In the genomic region with DNA sequence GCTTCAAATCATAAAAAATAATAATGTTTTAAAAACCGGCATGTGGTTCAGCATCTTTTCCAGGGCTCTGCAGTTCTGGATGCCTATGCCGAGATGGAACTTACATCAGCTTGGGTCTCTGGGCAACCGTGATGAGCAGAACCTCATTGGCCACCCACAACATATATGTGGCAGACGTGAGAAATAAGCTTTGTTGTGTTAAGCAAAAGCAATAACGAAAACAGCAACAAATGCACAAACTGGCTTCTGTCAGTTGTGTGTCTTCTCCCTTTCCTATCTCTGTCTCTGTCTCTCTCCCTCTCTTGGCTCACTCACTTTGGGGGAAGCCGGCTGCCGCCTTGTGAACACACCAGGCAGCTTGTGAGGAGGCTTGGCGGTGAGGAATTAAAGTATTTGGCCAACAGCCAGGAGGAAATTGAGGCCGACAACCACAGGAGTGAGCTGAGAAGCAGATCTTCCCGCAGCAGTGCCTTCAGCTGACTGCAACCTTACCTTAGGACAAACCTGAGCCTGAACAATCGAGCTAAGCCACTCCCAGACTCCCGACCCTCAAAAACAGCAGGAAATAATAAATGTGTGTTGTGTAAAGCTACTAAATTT, we compare ENCODE assay signal across 11 cellular contexts. TPM values are rescaled to one million over a fixed set of nuclear protein-coding genes. Genes with fewer than 3 reads are reported as not detected.
DNase-seq lines count a peak whose midpoint lies in the region; ATAC-seq, FAIRE-seq and TF ChIP-seq lines count a peak whose summit lies in the region.
"Had no signal": no experiment of that assay in that cellular context is flagged by ENCODE, and none has a peak within 500 bp of the region (broad histone marks: within the 10 kb centered on the region; RNA-seq: fewer than 3 reads in every experiment).

No MANE protein-coding gene starts in this region.

- no peaks in the 10 kb centered on the region for H3K79me1 ChIP-seq in mesendoderm (ENCODE audit: low read length)

- H2BK5ac ChIP-seq in mesendoderm (ENCODE audit: low read length) = no peak overlapping the region

- H3K4me1 Mint-ChIP-seq in activated B cell treated with CpG ODN at 0.5 μM for 24 hours = peaks cover 63% of the 10 kb centered on the region

- H3K9me3 Mint-ChIP-seq in activated B cell treated with CpG ODN at 0.5 μM for 24 hours = no peaks in the 10 kb centered on the region

- H3K27ac Mint-ChIP-seq in activated B cell treated with CpG ODN at 0.5 μM for 24 hours = peak overlapping the region; percentile 86

- peak; percentile 6 for DNase-seq in DMS79 treated with DMSO at 0.1 percent for 48 hours (lab: John Stamatoyannopoulos, UW)
- DNase-seq in DMS79 (lab: John Stamatoyannopoulos, UW) = no peak
- DNase-seq in activated B cell treated with CpG ODN at 0.5 μM for 24 hours = no peak
- DNase-seq in mesendoderm = peak; percentile 10
- DNase-seq in cerebellum (ENCODE audit: low spot score) = no peak
- no peak for DNase-seq in HTR-8/SVneo (ENCODE audit: insufficient read length, low spot score)
- DNase-seq: dorsolateral prefrontal cortex, hypothalamus had no signal

- H2AK5ac ChIP-seq in mesendoderm (ENCODE audit: low read length) = no peak overlapping the region

- CTCF ChIA-PET in activated B cell treated with CpG ODN at 0.5 μM for 24 hours (lab: Charles Lee) = interaction anchor here (1.4 to 2.0 kb wide), 2 partner anchors 12 to 22 kb away, joined by 5 read pairs; a partner anchor contains a TSS

- H3K4me3 Mint-ChIP-seq in activated B cell treated with CpG ODN at 0.5 μM for 24 hours = peak overlapping the region; percentile 64

- H3K18ac ChIP-seq in mesendoderm (ENCODE audit: low read length) = no peak overlapping the region

- H2BK120ac ChIP-seq in mesendoderm (ENCODE audit: low read depth, low read length) = no peak overlapping the region

- no peaks in the 10 kb centered on the region for H3K27me3 Mint-ChIP-seq in activated B cell treated with CpG ODN at 0.5 μM for 24 hours

- no peaks in the 10 kb centered on the region for H3K36me3 ChIP-seq in mesendoderm (ENCODE audit: control insufficient read depth, insufficient read depth, low read length)

- no peak for TF ChIP-seq CTCF in activated B cell treated with CpG ODN at 0.5 μM for 24 hours (IDR thresholded peaks at IDR 0.05)

- POLR2A ChIA-PET in activated B cell treated with CpG ODN at 0.5 μM for 24 hours (lab: Charles Lee) = interaction anchor here (0.6 to 6.4 kb wide), 6 partner anchors 8 to 28 kb away, joined by 3 to 70 read pairs (median 4); a partner anchor contains a TSS

- no peak overlapping the region for H3K23ac ChIP-seq in mesendoderm (ENCODE audit: low read length)

- no peak overlapping the region for H3K4me3 ChIP-seq in mesendoderm (ENCODE audit: low read length)
- H3K4me3 ChIP-seq: dorsolateral prefrontal cortex had no signal

- no peak overlapping the region for H4K8ac ChIP-seq in mesendoderm (ENCODE audit: low read depth, low read length)

- WGBS in mesendoderm (ENCODE audit: extremely low coverage, insufficient coverage, low lambda C conversion rate) = no CpG with 5 or more reads among the region's 12 CpGs

- H3K36me3 Mint-ChIP-seq in activated B cell treated with CpG ODN at 0.5 μM for 24 hours (ENCODE audit: low read depth) = no peaks in the 10 kb centered on the region

- no peaks in the 10 kb centered on the region for H3K27me3 ChIP-seq in mesendoderm (ENCODE audit: insufficient read depth, low read length, poor library complexity)

- H3K79me2 ChIP-seq in mesendoderm (ENCODE audit: control insufficient read depth, insufficient read depth, low read length) = no peaks in the 10 kb centered on the region

- H3K9ac ChIP-seq in mesendoderm (ENCODE audit: low read length) = no peak overlapping the region

- H3K4ac ChIP-seq in mesendoderm (ENCODE audit: low read depth, low read length) = no peak overlapping the region

- no peak overlapping the region for H2BK15ac ChIP-seq in mesendoderm (replicated peaks; ENCODE audit: low read depth)

- no peak overlapping the region for H3K4me2 ChIP-seq in mesendoderm (ENCODE audit: low read length)

- H3K56ac ChIP-seq in mesendoderm (ENCODE audit: low read length) = no peak overlapping the region

- no peak overlapping the region for H4K5ac ChIP-seq in mesendoderm (ENCODE audit: low read length)

- no peak overlapping the region for H3K27ac ChIP-seq in mesendoderm (ENCODE audit: low read depth, low read length)
- H3K27ac ChIP-seq: 22Rv1, dorsolateral prefrontal cortex had no signal

- intact Hi-C loops in activated B cell treated with CpG ODN at 0.5 μM for 24 hours (cut with micrococcal nuclease) = loop anchor here (1.0 to 5.0 kb wide), 3 partner anchors 34 to 1215 kb away; a partner anchor contains a TSS

- H3K4me1 ChIP-seq in mesendoderm (ENCODE audit: control insufficient read depth, low read depth, low read length) = peaks cover 4% of the 10 kb centered on the region

- no peak for FAIRE-seq in HTR-8/SVneo (lab: Jason Lieb, UNC)

- peak; percentile 39 for ATAC-seq in HG03432 (IDR thresholded peaks at IDR 0.05; ENCODE audit: unreplicated experiment)
- ATAC-seq in activated B cell treated with CpG ODN at 0.5 μM for 24 hours (ENCODE audit: low read depth) = no peak
- ATAC-seq in HG02840 (IDR thresholded peaks at IDR 0.05; ENCODE audit: low FRiP score, unreplicated experiment) = no peak

RNA-seq across cellular contexts. Expression of a gene that starts 21.9 kb away (rescaled TPM):
- total RNA-seq in activated B cell treated with CpG ODN at 0.5 μM for 24 hours = 69.8 and 70.3 TPM in 2 replicates
- polyA plus RNA-seq in mesendoderm (2013, experiment 1 of 2) = 58.6 TPM
- 63.8 TPM for polyA plus RNA-seq in mesendoderm (2013, experiment 2 of 2)
- total RNA-seq in cerebellum = 24.7 TPM

Comparison
In these comparisons a context has a peak if more than half of its experiments do, and no peak if none do; other contexts are left out.
1. DNase-seq: peak in DMS79 treated with DMSO at 0.1 percent for 48 hours (single experiment) and mesendoderm (single experiment); none in DMS79 (single experiment), activated B cell treated with CpG ODN at 0.5 μM for 24 hours (single experiment), cerebellum (single experiment) and HTR-8/SVneo (single experiment).